In the genomic region with DNA sequence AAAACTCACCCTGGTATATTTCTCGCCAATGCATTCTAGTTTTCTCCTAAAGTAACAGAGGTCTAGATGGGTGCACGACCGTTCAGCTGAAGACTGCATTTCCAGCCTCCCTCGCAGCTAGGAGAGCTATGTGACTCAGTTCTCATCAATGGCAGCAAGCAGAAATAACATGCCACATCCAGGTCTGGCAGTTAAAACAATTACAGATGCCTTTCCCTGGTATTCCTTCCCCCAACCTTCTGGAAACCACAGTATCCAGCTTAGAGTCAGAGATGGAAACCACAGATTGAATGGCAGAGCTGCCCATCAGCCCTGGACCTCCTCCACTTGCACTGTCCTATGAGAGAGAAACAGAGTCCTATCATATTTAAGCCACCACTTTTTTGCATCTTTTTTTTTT, we compare ENCODE assay signal across 29 cellular contexts. TPM values are rescaled to one million over a fixed set of nuclear protein-coding genes. Genes with fewer than 3 reads are reported as not detected.
DNase-seq lines count a peak whose midpoint lies in the region; ATAC-seq, FAIRE-seq and TF ChIP-seq lines count a peak whose summit lies in the region.
"Had no signal": no experiment of that assay in that cellular context is flagged by ENCODE, and none has a peak within 500 bp of the region (broad histone marks: within the 10 kb centered on the region; RNA-seq: fewer than 3 reads in every experiment).

No MANE protein-coding gene starts in this region.

- no peak for TF ChIP-seq RAD21 in SK-N-SH (IDR thresholded peaks at IDR 0.05; ENCODE audit: low read length)

- H3K4me1 ChIP-seq in SK-N-SH (ENCODE audit: control insufficient read depth in 1 of 2, insufficient read depth in 2 of 2, low read depth in 1 of 2, low read length in 1 of 2) = peaks cover 0 to 12% of the 10 kb centered on the region in 2 experiments; a peak in 1 of 4 replicates

- H3K9me2 ChIP-seq in SK-N-SH = no peaks in the 10 kb centered on the region

- ATAC-seq in GM19455 (IDR thresholded peaks at IDR 0.05; ENCODE audit: unreplicated experiment) = no peak
- no peak for ATAC-seq in HG02642 (IDR thresholded peaks at IDR 0.05; ENCODE audit: poor library complexity, unreplicated experiment)
- ATAC-seq: left colon, sciatic nerve, T-cell had no signal

- no peaks in the 10 kb centered on the region for H3K9me3 Mint-ChIP-seq in activated T-cell treated with anti-CD3 and anti-CD28 coated beads, Interleukin-2, amount 50 U/mL, for 24 hours
- H3K9me3 Mint-ChIP-seq: activated CD4-positive, alpha-beta memory T cell treated with anti-CD3 and anti-CD28 coated beads for 36 hours; activated T-helper 2 cell treated with anti-CD3 and anti-CD28 coated beads, Interferon-gamma antibody, Interleukin-2, Interleukin-4, amounts not matched to agents 10 μg/mL and 5 μg/mL and 100 μg/mL, durations not matched to agents 14 hours and 24 hours and 36 hours; CD4-positive, alpha-beta memory T cell; H9; memory B cell; T-cell had no signal

- no peak overlapping the region for H3K27ac ChIP-seq in SK-N-SH (ENCODE audit: low read depth in 2 of 2, low read length in 1 of 2)
- H3K27ac ChIP-seq: 22Rv1, hepatocyte, Peyer's patch, testis had no signal

- H3K79me2 ChIP-seq in SK-N-SH (ENCODE audit: insufficient read depth) = no peaks in the 10 kb centered on the region
- H3K79me2 ChIP-seq: hepatocyte had no signal

- H4K20me1 ChIP-seq in SK-N-SH (ENCODE audit: insufficient read depth) = no peaks in the 10 kb centered on the region

- peaks cover 73% of the 10 kb centered on the region for H3K36me3 Mint-ChIP-seq in activated T-cell treated with anti-CD3 and anti-CD28 coated beads, Interleukin-2, amount 50 U/mL, for 24 hours (ENCODE audit: low read depth)
- H3K36me3 Mint-ChIP-seq: brain, memory B cell had no signal

- H3K9ac ChIP-seq in SK-N-SH = no peak overlapping the region

- in situ Hi-C loops in GM13977 (cut with MboI; ENCODE audit: low pct_unique_long_range_greater_than_20kb, low sequenced_read_pairs, unreplicated experiment) = loop anchor here (10.0 kb wide), 1 partner anchor 134 kb away; no protein-coding TSS in a partner anchor

- CTCF ChIA-PET in SK-N-SH (lab: Yijun Ruan, JAX) = interaction anchor here (1.0 to 5.7 kb wide), 5 partner anchors 10 to 211 kb away, joined by 3 to 29 read pairs (median 4); no protein-coding TSS in a partner anchor

- H3K27me3 Mint-ChIP-seq in activated T-cell treated with anti-CD3 and anti-CD28 coated beads, Interleukin-2, amount 50 U/mL, for 24 hours = no peaks in the 10 kb centered on the region
- H3K27me3 Mint-ChIP-seq: activated CD4-positive, alpha-beta memory T cell treated with anti-CD3 and anti-CD28 coated beads for 36 hours; CD4-positive, alpha-beta memory T cell had no signal

- TF ChIP-seq CTCF in SK-N-SH (IDR thresholded peaks at IDR 0.05) (no peak), GM13977 (IDR thresholded peaks at IDR 0.05; ENCODE audit: extremely low read depth, insufficient read depth, missing control alignments) (no peak)

- no peaks in the 10 kb centered on the region for H3K9me3 ChIP-seq in SK-N-SH
- H3K9me3 ChIP-seq: Peyer's patch, testis had no signal

- peaks cover 24% of the 10 kb centered on the region for H3K4me1 Mint-ChIP-seq in activated T-cell treated with anti-CD3 and anti-CD28 coated beads, Interleukin-2, amount 50 U/mL, for 24 hours (ENCODE audit: low read depth)

- 67% methylated on average over 4 of the region's 4 CpGs for WGBS in SK-N-SH (ENCODE audit: low lambda C conversion rate)

- POLR2A ChIA-PET in SK-N-SH (lab: Yijun Ruan, JAX) = interaction anchor here (0.8 kb wide), 1 partner anchor 30 kb away, joined by 3 read pairs; no protein-coding TSS in a partner anchor

- peaks cover 3% of the 10 kb centered on the region for H3F3A ChIP-seq in SK-N-SH (replicated peaks; ENCODE audit: insufficient read depth)

- H3K27ac Mint-ChIP-seq in activated T-cell treated with anti-CD3 and anti-CD28 coated beads, Interleukin-2, amount 50 U/mL, for 24 hours = peak overlapping the region; percentile 11
- H3K27ac Mint-ChIP-seq: activated CD4-positive, alpha-beta memory T cell treated with anti-CD3 and anti-CD28 coated beads for 36 hours; activated T-helper 2 cell treated with anti-CD3 and anti-CD28 coated beads, Interferon-gamma antibody, Interleukin-2, Interleukin-4, amounts not matched to agents 10 μg/mL and 5 μg/mL and 100 μg/mL, durations not matched to agents 14 hours and 24 hours and 36 hours; brain; memory B cell; progenitor cell of endocrine pancreas; T-cell had no signal

- no peak for FAIRE-seq in urothelium cell line (lab: Jason Lieb, UNC)

- no peak for DNase-seq in activated T-cell treated with anti-CD3 and anti-CD28 coated beads, Interleukin-2, amount 50 U/mL, for 24 hours
- no peak for DNase-seq in activated T-cell treated with anti-CD3 and anti-CD28 coated beads, Interleukin-2, amount 50 U/mL, for 1 hour
- DNase-seq in SK-N-SH (no peak), glomerular visceral epithelial cell (ENCODE audit: extremely low spot score) (peak; percentile 82), urothelium cell line (ENCODE audit: low spot score) (peak; percentile 41), GM13977 (ENCODE audit: low spot score) (no peak)
- DNase-seq: activated CD4-positive, alpha-beta memory T cell treated with anti-CD3 and anti-CD28 coated beads for 36 hours; activated CD8-positive, alpha-beta memory T cell treated with anti-CD3 and anti-CD28 coated beads, Interleukin-2, amount 50 U/mL, for 48 hours; CD4-positive, alpha-beta memory T cell; effector memory CD4-positive, alpha-beta T cell; erythroblast; foreskin melanocyte; H9; left colon; NCI-H2029; NCI-H526 treated with DMSO at 0.1 percent for 48 hours; Peyer's patch; stimulated activated naive CD4-positive, alpha-beta T cell treated with Interleukin-2 at 50 U/mL for 16 hours; T-cell; testis had no signal

- no peak for TF ChIP-seq EP300 in SK-N-SH (IDR thresholded peaks at IDR 0.05; ENCODE audit: borderline replicate concordance in 1 of 2, low read depth in 1 of 2, low read length in 1 of 2)

- no peak overlapping the region for H3K4me2 ChIP-seq in SK-N-SH
- H3K4me2 ChIP-seq: hepatocyte had no signal

- no peaks in the 10 kb centered on the region for H3K27me3 ChIP-seq in SK-N-SH (ENCODE audit: insufficient read depth)
- H3K27me3 ChIP-seq: testis had no signal

- no peak overlapping the region for H3K4me3 ChIP-seq in SK-N-SH (ENCODE audit: low read depth in 2 of 2, low read length in 1 of 2)
- H3K4me3 ChIP-seq: hepatocyte, Peyer's patch, testis had no signal

- H2AFZ ChIP-seq in SK-N-SH (ENCODE audit: low read depth) = no peak overlapping the region
- H2AFZ ChIP-seq: hepatocyte had no signal

- no peaks in the 10 kb centered on the region for H3K36me3 ChIP-seq in SK-N-SH (replicated peaks in 1 of 2; ENCODE audit: control insufficient read depth in 1 of 2, insufficient read depth in 2 of 2, low read length in 1 of 2)
- H3K36me3 ChIP-seq: Peyer's patch had no signal

- H3K4me3 Mint-ChIP-seq in activated T-cell treated with anti-CD3 and anti-CD28 coated beads, Interleukin-2, amount 50 U/mL, for 24 hours = no peak overlapping the region
- H3K4me3 Mint-ChIP-seq: activated CD4-positive, alpha-beta memory T cell treated with anti-CD3 and anti-CD28 coated beads for 36 hours; brain; CD4-positive, alpha-beta memory T cell; H9; memory B cell; T-cell had no signal

TF ChIP-seq in SK-N-SH, 30 proteins besides CTCF, POLR2A, EP300 and RAD21:
- TF ChIP-seq TCF12 (IDR thresholded peaks at IDR 0.05) (peak; percentile 31; the same call in 1 of the 2 replicates), MEF2A (IDR thresholded peaks at IDR 0.05; ENCODE audit: borderline replicate concordance, low read depth) (no peak)
- TF ChIP-seq, protein P1, sequence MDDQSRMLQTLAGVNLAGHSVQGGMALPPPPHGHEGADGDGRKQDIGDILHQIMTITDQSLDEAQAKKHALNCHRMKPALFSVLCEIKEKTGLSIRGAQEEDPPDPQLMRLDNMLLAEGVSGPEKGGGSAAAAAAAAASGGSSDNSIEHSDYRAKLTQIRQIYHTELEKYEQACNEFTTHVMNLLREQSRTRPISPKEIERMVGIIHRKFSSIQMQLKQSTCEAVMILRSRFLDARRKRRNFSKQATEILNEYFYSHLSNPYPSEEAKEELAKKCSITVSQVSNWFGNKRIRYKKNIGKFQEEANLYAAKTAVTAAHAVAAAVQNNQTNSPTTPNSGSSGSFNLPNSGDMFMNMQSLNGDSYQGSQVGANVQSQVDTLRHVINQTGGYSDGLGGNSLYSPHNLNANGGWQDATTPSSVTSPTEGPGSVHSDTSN (IDR thresholded peaks at IDR 0.05) = peak; percentile 70

RNA-seq across cellular contexts. Expression of a gene that starts 4.8 kb away (rescaled TPM):
- 8.3 and 9.7 TPM in 2 replicates for polyA plus RNA-seq in SK-N-SH (2012; rRNA removed)
- 2.7 and 3.7 TPM in 2 replicates for polyA plus RNA-seq in SK-N-SH (2012; cell fraction: cytosol; rRNA removed)
- polyA plus RNA-seq in SK-N-SH (2012; cell fraction: nucleus; rRNA removed) = 28.0 and 34.0 TPM in 2 replicates

RNA-seq across cellular contexts. Expression of a gene that starts 22.7 kb away (rescaled TPM):
- 210 and 247 TPM in 2 replicates for polyA plus RNA-seq in SK-N-SH (2012; rRNA removed)
- polyA plus RNA-seq in SK-N-SH (2012; cell fraction: cytosol; rRNA removed) = 106 and 153 TPM in 2 replicates
- polyA plus RNA-seq in SK-N-SH (2012; cell fraction: nucleus; rRNA removed) = 444 and 513 TPM in 2 replicates

Comparison
In these comparisons a context has a peak if more than half of its experiments do, and no peak if none do; other contexts are left out.
1. DNase-seq: peak in glomerular visceral epithelial cell (single experiment) and urothelium cell line (single experiment); none in activated T-cell treated with anti-CD3 and anti-CD28 coated beads, Interleukin-2, amount 50 U/mL, for 24 hours (single experiment), activated T-cell treated with anti-CD3 and anti-CD28 coated beads, Interleukin-2, amount 50 U/mL, for 1 hour (single experiment), SK-N-SH (single experiment) and GM13977 (single experiment).